ENCODE assay signal across 1 cellular context in the genomic region with DNA sequence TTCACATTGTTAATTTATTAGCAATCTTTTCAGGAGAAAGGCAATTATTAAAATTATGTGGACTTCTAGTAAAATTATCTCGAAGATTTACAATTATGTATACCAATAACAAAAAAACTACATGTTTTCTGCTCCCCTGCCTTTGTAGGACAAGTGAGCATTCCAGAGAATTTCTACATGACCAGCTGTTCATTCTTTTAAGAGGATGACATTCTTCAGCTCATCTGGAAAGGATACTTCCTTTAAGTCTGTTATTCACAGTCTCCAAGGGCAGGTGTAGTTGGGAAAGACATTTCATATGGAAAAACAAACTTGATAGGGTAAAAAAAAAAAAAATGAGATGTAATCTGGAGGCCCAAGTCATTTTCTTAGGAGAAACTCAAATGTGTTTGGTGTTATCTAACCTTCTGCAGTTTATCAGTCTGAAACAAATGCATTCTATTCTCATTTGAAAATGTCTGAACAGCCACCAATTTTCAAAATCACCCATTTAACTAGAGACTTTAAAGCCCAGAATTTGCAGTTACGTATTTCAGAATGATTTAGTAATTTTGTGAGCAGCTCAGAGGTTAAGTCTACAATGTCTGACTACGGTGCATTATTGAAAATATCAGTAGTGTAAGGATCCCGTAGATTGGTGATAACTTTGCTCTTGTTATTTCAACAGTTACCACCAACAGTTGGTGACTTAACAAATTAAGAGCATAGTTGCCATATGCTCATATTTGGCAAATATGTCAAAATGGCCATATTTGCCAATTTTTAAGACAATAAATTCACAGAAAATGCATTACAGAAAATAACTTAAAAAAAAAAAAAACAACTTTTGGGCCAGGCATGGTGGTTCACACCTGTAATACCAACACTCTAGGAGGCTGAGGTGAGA.
A peak's percentile ranks its signal among the peaks of the same experiment; 100 is the strongest.
TF ChIP-seq lines count a peak whose summit lies in the region.

No MANE protein-coding gene starts in this region.

TF ChIP-seq in HepG2, 621 proteins besides CTCF, POLR2A, EP300 and RAD21:
- TF ChIP-seq SRF (IDR thresholded peaks at IDR 0.05; ENCODE audit: low read depth, low read length), result no peak
- TF ChIP-seq, protein P1, sequence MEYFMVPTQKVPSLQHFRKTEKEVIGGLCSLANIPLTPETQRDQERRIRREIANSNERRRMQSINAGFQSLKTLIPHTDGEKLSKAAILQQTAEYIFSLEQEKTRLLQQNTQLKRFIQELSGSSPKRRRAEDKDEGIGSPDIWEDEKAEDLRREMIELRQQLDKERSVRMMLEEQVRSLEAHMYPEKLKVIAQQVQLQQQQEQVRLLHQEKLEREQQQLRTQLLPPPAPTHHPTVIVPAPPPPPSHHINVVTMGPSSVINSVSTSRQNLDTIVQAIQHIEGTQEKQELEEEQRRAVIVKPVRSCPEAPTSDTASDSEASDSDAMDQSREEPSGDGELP (IDR thresholded peaks at IDR 0.05; ENCODE audit: borderline replicate concordance, low read depth), result peak; percentile 62; the same call in 1 of the 2 replicates
- TF ChIP-seq NR2F1 (CRISPR knock-in tag; IDR thresholded peaks at IDR 0.05), result no peak
- no peak for TF ChIP-seq NFKBIZ (CRISPR knock-in tag; IDR thresholded peaks at IDR 0.05)
- no peak for TF ChIP-seq SALL2 (CRISPR knock-in tag; IDR thresholded peaks at IDR 0.05)
- peak; percentile 22; the same call in 1 of the 2 replicates for TF ChIP-seq RBFOX2 (IDR thresholded peaks at IDR 0.05; ENCODE audit: low read depth, low read length)
